Comparison of ENCODE assay signal across 20 cellular contexts in genomic region chrX:139751053-139751452, GRCh38. TPM values are rescaled to one million over a fixed set of nuclear protein-coding genes. Genes with fewer than 3 reads are reported as not detected.
DNase-seq lines count a peak whose midpoint lies in the region; ATAC-seq and TF ChIP-seq lines count a peak whose summit lies in the region.
"Had no signal": no experiment of that assay in that cellular context is flagged by ENCODE, and none has a peak within 500 bp of the region (broad histone marks: within the 10 kb centered on the region; RNA-seq: fewer than 3 reads in every experiment).

No MANE protein-coding gene starts in this region.

- BruUV-seq in A673 (replicated peaks; lab: Mats Ljungman, UMichigan): no TSS peak

- POLR2A ChIA-PET in A673 (lab: Charles Lee; ENCODE audit: low non-redundant PET): no interaction called here

- 100% methylated on average over 1 of the region's 3 CpGs; no CpG with 5 or more reads in 1 of the 2 experiments for WGBS in endodermal cell (ENCODE audit: insufficient coverage in 1 of 2, insufficient read length in 1 of 2), 2 experiments
- WGBS in mesendoderm (ENCODE audit: extremely low coverage, insufficient coverage, low lambda C conversion rate): no CpG with 5 or more reads among the region's 3 CpGs

- no peaks in the 10 kb centered on the region for H3K79me2 ChIP-seq in mesendoderm (ENCODE audit: control insufficient read depth, insufficient read depth, low read length)

- H3K9me3 ChIP-seq in A673 (ENCODE audit: low read depth, low read length, poor library complexity, severe bottlenecking) (peaks cover 18% of the 10 kb centered on the region), endodermal cell (ENCODE audit: control insufficient read depth, low read length) (peaks cover 18% of the 10 kb centered on the region)

- no peak overlapping the region for H2BK15ac ChIP-seq in mesendoderm (replicated peaks; ENCODE audit: low read depth)

- H3K36me3 Mint-ChIP-seq in endodermal cell (ENCODE audit: low read depth): peaks cover 50% of the 10 kb centered on the region

- no peak overlapping the region for H4K5ac ChIP-seq in mesendoderm (ENCODE audit: low read length)

- no peak overlapping the region for H3K18ac ChIP-seq in mesendoderm (ENCODE audit: low read length)

- no peaks in the 10 kb centered on the region for H3K27me3 ChIP-seq in A673 (replicated peaks; ENCODE audit: insufficient read depth, low read depth, low read length, poor library complexity)
- H3K27me3 ChIP-seq in H7 (ENCODE audit: control insufficient read depth, insufficient read depth, low read length): no peaks in the 10 kb centered on the region
- H3K27me3 ChIP-seq in endodermal cell (ENCODE audit: control insufficient read depth, insufficient read depth, low read length, poor library complexity, severe bottlenecking): no peaks in the 10 kb centered on the region
- no peaks in the 10 kb centered on the region for H3K27me3 ChIP-seq in mesendoderm (ENCODE audit: insufficient read depth, low read length, poor library complexity)

- H3K9ac ChIP-seq in endodermal cell (ENCODE audit: extremely low read depth, low read length, poor library complexity, severe bottlenecking): no peak overlapping the region
- no peak overlapping the region for H3K9ac ChIP-seq in mesendoderm (ENCODE audit: low read length)

- intact Hi-C loops in A673 (cut with micrococcal nuclease; ENCODE audit: unreplicated experiment): loop anchor here (5.0 kb wide), 1 partner anchor 184 kb away; no protein-coding TSS in a partner anchor

- H3K4me1 ChIP-seq in A673 (ENCODE audit: insufficient read depth, low read length, poor library complexity, severe bottlenecking) (no peaks in the 10 kb centered on the region), endodermal cell (ENCODE audit: control insufficient read depth, insufficient read depth, low read length) (no peaks in the 10 kb centered on the region), mesendoderm (ENCODE audit: control insufficient read depth, low read depth, low read length) (no peaks in the 10 kb centered on the region)
- H3K4me1 ChIP-seq: A549 had no signal

- H3K56ac ChIP-seq in mesendoderm (ENCODE audit: low read length): no peak overlapping the region

- H3K4me3 Mint-ChIP-seq in endodermal cell: no peak overlapping the region
- H3K4me3 Mint-ChIP-seq: CD4-positive, alpha-beta memory T cell; H9 had no signal

- CTCF ChIA-PET in A673 (lab: Charles Lee): interaction anchor here (0.6 kb wide), 1 partner anchor 140 kb away, joined by 6 read pairs; no protein-coding TSS in a partner anchor

- no peak overlapping the region for H3K4ac ChIP-seq in mesendoderm (ENCODE audit: low read depth, low read length)

- H3K27ac Mint-ChIP-seq in endodermal cell: no peak overlapping the region
- H3K27ac Mint-ChIP-seq: CD4-positive, alpha-beta memory T cell had no signal

- H3K27me3 Mint-ChIP-seq in endodermal cell (ENCODE audit: insufficient read depth): no peaks in the 10 kb centered on the region
- H3K27me3 Mint-ChIP-seq: CD4-positive, alpha-beta memory T cell had no signal

- H2BK120ac ChIP-seq in mesendoderm (ENCODE audit: low read depth, low read length): no peak overlapping the region

- H3K23ac ChIP-seq in mesendoderm (ENCODE audit: low read length): no peak overlapping the region

- H2BK5ac ChIP-seq in mesendoderm (ENCODE audit: low read length): no peak overlapping the region

- no peak overlapping the region for H3K4me2 ChIP-seq in mesendoderm (ENCODE audit: low read length)
- H3K4me2 ChIP-seq: A549 had no signal

- no peaks in the 10 kb centered on the region for H3K79me1 ChIP-seq in mesendoderm (ENCODE audit: low read length)

- H3K4me3 ChIP-seq in A673 (ENCODE audit: low read depth, low read length, poor library complexity, severe bottlenecking) (no peak overlapping the region), H7 (ENCODE audit: insufficient read depth, low read depth, low read length) (no peak overlapping the region), endodermal cell (ENCODE audit: low read length) (no peak overlapping the region), mesendoderm (ENCODE audit: low read length) (no peak overlapping the region)
- H3K4me3 ChIP-seq: A549 had no signal

- H3K36me3 ChIP-seq in A673 (ENCODE audit: insufficient read depth, low read length, poor library complexity, severe bottlenecking) (peaks cover 12% of the 10 kb centered on the region), H7 (replicated peaks; ENCODE audit: control insufficient read depth, insufficient read depth, low read length) (no peaks in the 10 kb centered on the region; the same call in none of the 2 replicates), endodermal cell (ENCODE audit: control insufficient read depth, insufficient read depth, low read length) (no peaks in the 10 kb centered on the region), mesendoderm (ENCODE audit: control insufficient read depth, insufficient read depth, low read length) (no peaks in the 10 kb centered on the region)

- H2AK5ac ChIP-seq in mesendoderm (ENCODE audit: low read length): no peak overlapping the region

- DNase-seq in A673 (ENCODE audit: low spot score) (peak; percentile 15), H7 (peak; percentile 13), endodermal cell (no peak), mesendoderm (peak; percentile 10), NCI-H2196 (lab: John Stamatoyannopoulos, UW; ENCODE audit: unreplicated experiment) (no peak)
- DNase-seq in activated CD4-positive, CD25-positive, alpha-beta regulatory T cell treated with anti-CD3 and anti-CD28 coated beads, Interleukin-2, amount 50 U/mL, for 72 hours: no peak
- DNase-seq: 8988T; C1 segment of cervical spinal cord; Calu3; CD4-positive, alpha-beta memory T cell; COR-L47; DMS53; DMS79 treated with DMSO at 0.1 percent for 48 hours; GF-D8; H9 had no signal

- no peak for TF ChIP-seq CTCF in A673 (conservative IDR thresholded peaks at IDR 0.05; ENCODE audit: low read depth, low read length)
- TF ChIP-seq CTCF in endodermal cell (conservative IDR thresholded peaks at IDR 0.05): peak; percentile 59

- H4K8ac ChIP-seq in mesendoderm (ENCODE audit: low read depth, low read length): no peak overlapping the region

- H3K27ac ChIP-seq in A673 (ENCODE audit: low read depth, low read length, poor library complexity, severe bottlenecking): no peak overlapping the region
- H3K27ac ChIP-seq in endodermal cell (ENCODE audit: low read depth, low read length): no peak overlapping the region
- H3K27ac ChIP-seq in mesendoderm (ENCODE audit: low read depth, low read length): no peak overlapping the region
- H3K27ac ChIP-seq: A549 had no signal

- ATAC-seq in HG02763 (IDR thresholded peaks at IDR 0.05; ENCODE audit: unreplicated experiment): no peak
- ATAC-seq: A549, HCT116 had no signal

- H3K4me1 Mint-ChIP-seq in endodermal cell: peaks cover 6% of the 10 kb centered on the region
- H3K4me1 Mint-ChIP-seq: CD4-positive, alpha-beta memory T cell had no signal

- H3K9me3 Mint-ChIP-seq in endodermal cell: peaks cover 25% of the 10 kb centered on the region

RNA-seq across cellular contexts. Expression of gene MCF2, which starts 43.1 kb away (rescaled TPM):
- 1.3 and 2.7 TPM in 2 replicates for total RNA-seq in A673 (2021)
- total RNA-seq in H7 (2014; rRNA removed; shearing (Covaris generic)): 1.1 and 2.3 TPM in 2 replicates
- 1 to 10 TPM; 1.1 to 2.1 TPM for total RNA-seq in endodermal cell
- polyA plus RNA-seq in endodermal cell (2013, experiment 1 of 2): 0.11 TPM
- 0.21 TPM for polyA plus RNA-seq in endodermal cell (2013, experiment 2 of 2)
- polyA plus RNA-seq in mesendoderm (2013, experiment 1 of 2): 0.98 TPM
- 1.0 TPM for polyA plus RNA-seq in mesendoderm (2013, experiment 2 of 2)
- total RNA-seq: Calu3, G401 had no signal
- polyA plus RNA-seq: BJ had no signal

Comparison
In these comparisons a context has a peak if more than half of its experiments do, and no peak if none do; other contexts are left out.
1. DNase-seq: peak in A673 (single experiment), H7 (single experiment) and mesendoderm (single experiment); none in endodermal cell (single experiment), NCI-H2196 (single experiment) and activated CD4-positive, CD25-positive, alpha-beta regulatory T cell treated with anti-CD3 and anti-CD28 coated beads, Interleukin-2, amount 50 U/mL, for 72 hours (single experiment).